ENCODE assay signal across 19 cellular contexts in the genomic region with DNA sequence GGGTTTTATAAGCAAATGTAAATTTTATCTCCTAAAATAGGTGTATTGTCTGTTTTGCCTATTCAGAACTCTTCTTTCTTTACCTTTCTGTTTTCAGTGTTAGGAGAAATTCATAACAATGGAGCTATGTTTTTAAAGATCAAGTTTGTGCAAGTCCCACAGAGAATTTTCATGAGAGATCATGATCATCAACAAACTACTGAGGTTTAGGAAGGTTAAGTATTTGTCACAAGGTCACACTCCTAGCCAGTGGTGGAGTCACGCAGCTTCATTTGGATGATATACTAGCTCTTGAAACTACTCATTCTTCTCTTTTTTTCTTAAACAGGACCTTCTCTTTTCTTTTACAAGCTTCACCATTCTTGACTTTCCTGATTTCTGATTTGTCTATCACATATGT.
DNase-seq lines count a peak whose midpoint lies in the region; ATAC-seq and TF ChIP-seq lines count a peak whose summit lies in the region.
"Had no signal": no experiment of that assay in that cellular context is flagged by ENCODE, and none has a peak within 500 bp of the region (broad histone marks: within the 10 kb centered on the region; RNA-seq: fewer than 3 reads in every experiment).

No MANE protein-coding gene starts in this region.

- CTCF ChIA-PET in PC-3 (lab: Charles Lee): no interaction called here

- intact Hi-C loops in PC-3 (cut with micrococcal nuclease): no loop called here

- ATAC-seq in PC-3 (no peak), GM18502 (IDR thresholded peaks at IDR 0.05; ENCODE audit: poor library complexity, unreplicated experiment) (no peak)
- ATAC-seq: A549, Right ventricle myocardium inferior had no signal

- no peaks in the 10 kb centered on the region for H3K9me2 ChIP-seq in PC-3 (replicated peaks; ENCODE audit: low read length)

- no peak overlapping the region for H3K27ac Mint-ChIP-seq in HFFc6
- H3K27ac Mint-ChIP-seq: CD4-positive, CD25-positive, alpha-beta regulatory T cell had no signal

- no peaks in the 10 kb centered on the region for H4K20me1 ChIP-seq in PC-3 (ENCODE audit: low read length)

- H3K79me2 ChIP-seq in PC-3 (ENCODE audit: low read length): no peaks in the 10 kb centered on the region

- BruUV-seq in PC-3 (replicated peaks; lab: Mats Ljungman, UMichigan): no TSS peak

- no peaks in the 10 kb centered on the region for H3K36me3 Mint-ChIP-seq in HFFc6 (ENCODE audit: low read depth)
- H3K36me3 Mint-ChIP-seq: CD4-positive, CD25-positive, alpha-beta regulatory T cell had no signal

- no peaks in the 10 kb centered on the region for H3K9me3 ChIP-seq in PC-3 (ENCODE audit: low read length)
- H3K9me3 ChIP-seq: A549, SJSA1 had no signal

- TF ChIP-seq CTCF in HFFc6 (IDR thresholded peaks at IDR 0.05) (no peak), fibroblast of villous mesenchyme (IDR thresholded peaks at IDR 0.05; ENCODE audit: insufficient read depth, low read depth, low read length) (no peak), PC-3 (conservative IDR thresholded peaks at IDR 0.05; ENCODE audit: low read depth, low read length) (no peak)

- POLR2A ChIA-PET in PC-3 (lab: Charles Lee; ENCODE audit: unreplicated experiment): no interaction called here

- H3K4me1 Mint-ChIP-seq in HFFc6 (ENCODE audit: low read depth): peaks cover 38% of the 10 kb centered on the region
- H3K4me1 Mint-ChIP-seq: CD4-positive, CD25-positive, alpha-beta regulatory T cell had no signal

- no peak overlapping the region for H3K9ac ChIP-seq in PC-3 (ENCODE audit: low read length)
- H3K9ac ChIP-seq: KMS-11 had no signal

- H3K4me3 Mint-ChIP-seq in HFFc6: 0 out of 2 replicates have a peak overlapping the region, but pooled peaks have one; percentile 9
- H3K4me3 Mint-ChIP-seq: CD4-positive, CD25-positive, alpha-beta regulatory T cell had no signal

- H3K9me3 Mint-ChIP-seq in HFFc6: no peaks in the 10 kb centered on the region; the same call in 1 of the 2 replicates

- no peak overlapping the region for H3K27ac ChIP-seq in PC-3 (ENCODE audit: low read length)
- H3K27ac ChIP-seq: A549, KMS-11, SJSA1 had no signal

- DNase-seq in AG08396 (ENCODE audit: low spot score): peak; percentile 7
- DNase-seq in HFFc6: peak; percentile 39
- DNase-seq in M059J (ENCODE audit: low read depth): peak; percentile 60
- DNase-seq in fibroblast of villous mesenchyme (ENCODE audit: low read depth): peak; percentile 52
- DNase-seq in PC-3: no peak
- no peak for DNase-seq in GM19240 (ENCODE audit: insufficient read length, low spot score)
- DNase-seq: CD4-positive, CD25-positive, alpha-beta regulatory T cell; NCI-H1417; NCI-H1694 treated with DMSO at 0.1 percent for 48 hours; NCI-H2081 treated with DMSO at 0.1 percent for 48 hours; NCI-H2171 treated with DMSO at 0.1 percent for 48 hours; NCI-H524 treated with DMSO at 0.1 percent for 48 hours; OCI-M1; SW 1271 had no signal

- no peak overlapping the region for H3K4me2 ChIP-seq in PC-3 (ENCODE audit: low read length)
- H3K4me2 ChIP-seq: A549, KMS-11 had no signal

- H3K27me3 ChIP-seq in PC-3 (ENCODE audit: low read length): no peaks in the 10 kb centered on the region
- H3K27me3 ChIP-seq: SJSA1 had no signal

- no peaks in the 10 kb centered on the region for H3K36me3 ChIP-seq in PC-3 (ENCODE audit: low read depth, low read length)
- H3K36me3 ChIP-seq: SJSA1 had no signal

- H3F3A ChIP-seq in PC-3 (ENCODE audit: low read length, unreplicated experiment): no peaks in the 10 kb centered on the region

- H2AFZ ChIP-seq in PC-3 (ENCODE audit: low read length): no peak overlapping the region

- H3K4me3 ChIP-seq in fibroblast of villous mesenchyme (ENCODE audit: low read depth, low read length) (no peak overlapping the region), PC-3 (ENCODE audit: low read length) (no peak overlapping the region)
- H3K4me3 ChIP-seq: A549, SJSA1 had no signal

- H3K4me1 ChIP-seq in PC-3 (ENCODE audit: insufficient read depth, low read length): no peaks in the 10 kb centered on the region
- H3K4me1 ChIP-seq: SJSA1 had no signal

- H3K27me3 Mint-ChIP-seq in HFFc6 (ENCODE audit: insufficient read depth): no peaks in the 10 kb centered on the region; the same call in 1 of the 2 replicates
- H3K27me3 Mint-ChIP-seq: CD4-positive, CD25-positive, alpha-beta regulatory T cell had no signal

Comparison
In these comparisons a context has a peak if more than half of its experiments do, and no peak if none do; other contexts are left out.
1. DNase-seq: peak in AG08396 (single experiment), HFFc6 (single experiment), M059J (single experiment) and fibroblast of villous mesenchyme (single experiment); none in PC-3 (single experiment) and GM19240 (single experiment).